Comparison of ENCODE assay signal across 14 cellular contexts in the genomic region with DNA sequence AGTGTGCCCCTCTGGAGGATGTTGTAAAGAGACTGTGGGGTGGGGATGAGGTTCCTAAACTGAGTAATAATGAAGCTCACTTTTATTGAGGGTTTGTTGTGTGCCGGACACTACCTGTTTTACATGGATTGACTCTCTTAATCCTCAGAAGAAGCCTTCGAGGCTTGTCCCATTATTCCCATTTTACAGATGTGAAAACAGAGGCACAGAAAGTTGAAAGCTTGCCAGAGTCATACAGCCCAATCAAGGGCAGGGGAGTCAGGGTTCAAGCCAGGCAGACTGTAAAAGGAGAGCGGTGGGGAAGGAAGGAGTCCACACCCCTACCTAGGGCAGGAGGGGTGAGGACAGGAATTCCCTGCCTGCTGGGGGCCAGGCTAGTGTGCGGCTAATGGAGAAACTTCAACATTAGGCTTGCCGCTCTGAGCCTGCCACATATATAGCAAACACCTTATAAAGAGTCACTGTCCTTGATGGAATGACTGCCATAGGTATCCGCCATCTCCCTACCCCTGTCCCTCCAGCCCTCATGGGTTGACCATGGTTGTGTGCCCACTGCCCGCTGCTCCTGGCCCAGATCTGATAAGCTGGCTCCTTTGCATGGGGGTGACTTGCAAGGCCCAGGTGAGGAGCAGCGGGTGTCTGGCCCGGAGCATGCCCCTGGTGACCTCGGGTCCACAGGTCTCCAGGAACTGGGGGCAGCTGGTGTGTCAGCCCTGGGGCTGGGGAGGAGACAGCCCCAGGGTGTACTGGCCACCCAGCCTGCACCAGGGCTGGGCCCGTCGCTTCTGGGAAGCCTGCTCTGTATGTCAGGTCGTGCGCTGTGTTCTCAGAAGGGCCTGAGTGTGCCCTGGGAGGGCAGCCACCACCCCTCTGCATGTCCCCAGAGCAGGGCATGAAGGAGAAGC. TPM values are rescaled to one million over a fixed set of nuclear protein-coding genes. Genes with fewer than 3 reads are reported as not detected.
A peak's percentile ranks its signal among the peaks of the same experiment; 100 is the strongest.
DNase-seq lines count a peak whose midpoint lies in the region; ATAC-seq and TF ChIP-seq lines count a peak whose summit lies in the region.
"Had no signal": no experiment of that assay in that cellular context is flagged by ENCODE, and none has a peak within 500 bp of the region (broad histone marks: within the 10 kb centered on the region; RNA-seq: fewer than 3 reads in every experiment).

No MANE protein-coding gene starts in this region.

- no peak overlapping the region for H3K4me2 ChIP-seq in neuronal stem cell (ENCODE audit: insufficient read depth, low read length, poor library complexity, severe bottlenecking)

- CTCF ChIA-PET in CD4-positive, alpha-beta T cell (lab: Charles Lee): interaction anchor here (1.5 kb wide), 1 partner anchor 86 kb away, joined by 4 read pairs; no protein-coding TSS in a partner anchor

- no peaks in the 10 kb centered on the region for H3K9me3 ChIP-seq in CD4-positive, alpha-beta T cell (ENCODE audit: control insufficient read depth, low read length)
- H3K9me3 ChIP-seq in neuronal stem cell (replicated peaks in 1 of 2; ENCODE audit: control insufficient read depth in 2 of 2, insufficient read depth in 1 of 2, low read depth in 1 of 2, low read length in 2 of 2): peaks cover 0 to 4% of the 10 kb centered on the region in 2 donors
- H3K9me3 ChIP-seq: thyroid gland had no signal

- peak overlapping the region; percentile 91 for H3K27ac Mint-ChIP-seq in CD4-positive, alpha-beta T cell
- peak overlapping the region; percentile 89 to 94 (median 91) for H3K27ac Mint-ChIP-seq in IgD-negative memory B cell
- H3K27ac Mint-ChIP-seq in central memory CD8-positive, alpha-beta T cell (ENCODE audit: low read depth): no peak overlapping the region
- H3K27ac Mint-ChIP-seq: progenitor cell of endocrine pancreas had no signal

- ATAC-seq in CD4-positive, alpha-beta T cell (ENCODE audit: poor library complexity): no peak
- ATAC-seq in central memory CD8-positive, alpha-beta T cell (replicated peaks; ENCODE audit: extremely low read depth, poor library complexity, severe bottlenecking): no peak
- ATAC-seq in GM21390 (IDR thresholded peaks at IDR 0.05; ENCODE audit: unreplicated experiment) (no peak), GM18519 (IDR thresholded peaks at IDR 0.05; ENCODE audit: low FRiP score, unreplicated experiment) (no peak)

- intact Hi-C loops in CD4-positive, alpha-beta T cell (cut with DNase I, micrococcal nuclease): no loop called here

- H2BK12ac ChIP-seq in neuronal stem cell (ENCODE audit: low read length): no peak overlapping the region

- no peak overlapping the region for H2AK5ac ChIP-seq in neuronal stem cell (ENCODE audit: low read depth, low read length)

- H3K4me1 Mint-ChIP-seq in CD4-positive, alpha-beta T cell (ENCODE audit: low read depth): peaks cover 52% of the 10 kb centered on the region
- H3K4me1 Mint-ChIP-seq in IgD-negative memory B cell: peaks cover 14 to 19% (median 18%) of the 10 kb centered on the region in 3 donors
- H3K4me1 Mint-ChIP-seq in central memory CD8-positive, alpha-beta T cell: peaks cover 30% of the 10 kb centered on the region

- no peak overlapping the region for H2BK5ac ChIP-seq in neuronal stem cell (ENCODE audit: low read length)

- H3K9ac ChIP-seq in neuronal stem cell (ENCODE audit: low read depth, low read length, poor library complexity): peak overlapping the region; percentile 60

- H2AFZ ChIP-seq in neuronal stem cell (ENCODE audit: low read length): no peak overlapping the region

- H2BK15ac ChIP-seq in neuronal stem cell (ENCODE audit: low read length): no peak overlapping the region

- WGBS in neuronal stem cell (ENCODE audit: extremely low coverage in 2 of 2, insufficient read length in 2 of 2, insufficient replicate concordance in 1 of 2), 2 donors: no CpG with 5 or more reads among the region's 14 CpGs

- H2BK120ac ChIP-seq in neuronal stem cell (ENCODE audit: low read depth, low read length): no peak overlapping the region

- POLR2A ChIA-PET in CD4-positive, alpha-beta T cell (lab: Charles Lee): interaction anchor here (0.6 to 4.2 kb wide), 12 partner anchors 11 to 163 kb away, joined by 3 to 76 read pairs (median 3); a partner anchor contains a TSS

- peak overlapping the region; percentile 4 for H4K8ac ChIP-seq in neuronal stem cell (ENCODE audit: low read depth, low read length)

- no peak overlapping the region for H3K23ac ChIP-seq in neuronal stem cell (ENCODE audit: low read depth, low read length, poor library complexity)

- H4K91ac ChIP-seq in neuronal stem cell (ENCODE audit: low read depth, low read length, poor library complexity): no peak overlapping the region

- peaks cover 17% of the 10 kb centered on the region for H3K79me1 ChIP-seq in neuronal stem cell (ENCODE audit: low read depth, low read length)

- no peaks in the 10 kb centered on the region for H3K9me3 Mint-ChIP-seq in CD4-positive, alpha-beta T cell
- no peaks in the 10 kb centered on the region for H3K9me3 Mint-ChIP-seq in IgD-negative memory B cell
- H3K9me3 Mint-ChIP-seq in central memory CD8-positive, alpha-beta T cell: no peaks in the 10 kb centered on the region

- H3K18ac ChIP-seq in neuronal stem cell (ENCODE audit: low read length): peak overlapping the region; percentile 0

- H3K4me3 ChIP-seq in neuronal stem cell (ENCODE audit: low read length in 2 of 2): no peak overlapping the region
- H3K4me3 ChIP-seq: GM12878, thyroid gland had no signal

- TF ChIP-seq CTCF in CD4-positive, alpha-beta T cell (IDR thresholded peaks at IDR 0.05): no peak

- H3K4me3 Mint-ChIP-seq in CD4-positive, alpha-beta T cell: no peak overlapping the region
- H3K4me3 Mint-ChIP-seq in IgD-negative memory B cell: peak overlapping the region in 2 of 4 donors; percentile 60 to 88
- peak overlapping the region; percentile 68 for H3K4me3 Mint-ChIP-seq in central memory CD8-positive, alpha-beta T cell

- no peaks in the 10 kb centered on the region for H3K27me3 Mint-ChIP-seq in CD4-positive, alpha-beta T cell
- H3K27me3 Mint-ChIP-seq in IgD-negative memory B cell: no peaks in the 10 kb centered on the region
- H3K27me3 Mint-ChIP-seq in central memory CD8-positive, alpha-beta T cell: no peaks in the 10 kb centered on the region
- H3K27me3 Mint-ChIP-seq: progenitor cell of endocrine pancreas had no signal

- no peaks in the 10 kb centered on the region for H3K27me3 ChIP-seq in CD4-positive, alpha-beta T cell (ENCODE audit: control insufficient read depth, insufficient read depth, low read length)
- no peaks in the 10 kb centered on the region for H3K27me3 ChIP-seq in neuronal stem cell (ENCODE audit: control insufficient read depth in 3 of 3, insufficient read depth in 3 of 3, low read depth in 1 of 3, low read length in 3 of 3)
- H3K27me3 ChIP-seq: thyroid gland had no signal

- H3K36me3 Mint-ChIP-seq in CD4-positive, alpha-beta T cell (ENCODE audit: low read depth): peaks cover 57% of the 10 kb centered on the region
- no peaks in the 10 kb centered on the region for H3K36me3 Mint-ChIP-seq in IgD-negative memory B cell
- peaks cover 28% of the 10 kb centered on the region for H3K36me3 Mint-ChIP-seq in central memory CD8-positive, alpha-beta T cell (ENCODE audit: insufficient read depth)

- no peaks in the 10 kb centered on the region for H3K4me1 ChIP-seq in neuronal stem cell (ENCODE audit: control insufficient read depth in 2 of 2, insufficient read depth in 1 of 2, low read depth in 1 of 2, low read length in 2 of 2)

- H3K36me3 ChIP-seq in neuronal stem cell (replicated peaks in 1 of 2; ENCODE audit: control insufficient read depth in 2 of 2, insufficient read depth in 2 of 2, low read length in 2 of 2): peaks cover 10 to 17% of the 10 kb centered on the region in 2 donors

- H3K27ac ChIP-seq in CD4-positive, alpha-beta T cell (ENCODE audit: low read depth, low read length): peak overlapping the region; percentile 80
- H3K27ac ChIP-seq in neuronal stem cell (replicated peaks; ENCODE audit: low read length): no peak overlapping the region
- H3K27ac ChIP-seq: thyroid gland had no signal

- no peak for DNase-seq in CD4-positive, alpha-beta T cell
- DNase-seq in central memory CD8-positive, alpha-beta T cell (ENCODE audit: low spot score in 2 of 2): no peak
- DNase-seq in neuronal stem cell (ENCODE audit: low spot score) (no peak), COLO829 (ENCODE audit: low spot score) (no peak), glomerular visceral epithelial cell (ENCODE audit: extremely low spot score) (no peak)
- DNase-seq: activated CD4-positive, alpha-beta T cell treated with anti-CD3 and anti-CD28 coated beads, Interleukin-2, amount 50 U/mL, for 4 hours; islet precursor cell; NCI-H748 treated with DMSO at 0.1 percent for 48 hours; thyroid gland had no signal

- peak overlapping the region; percentile 89 for H3K14ac ChIP-seq in neuronal stem cell (ENCODE audit: low read length)

- peak overlapping the region; percentile 53 for H3K4ac ChIP-seq in neuronal stem cell (ENCODE audit: low read length)

RNA-seq across cellular contexts. Expression of a gene that starts 12.2 kb away (rescaled TPM):
- 10 to 100 TPM; 39.7 to 42.3 TPM for total RNA-seq in CD4-positive, alpha-beta T cell
- polyA plus RNA-seq in IgD-negative memory B cell: 109 TPM
- polyA plus RNA-seq in neuronal stem cell (2013, experiment 1 of 2): 15.7 TPM
- 15.4 TPM for polyA plus RNA-seq in neuronal stem cell (2013, experiment 2 of 2)

RNA-seq across cellular contexts. Expression of a gene that starts 30.9 kb away (rescaled TPM):
- total RNA-seq in CD4-positive, alpha-beta T cell: 10 to 100 TPM in 1 of 2 experiments, 1 to 10 TPM in 1; 9.8 to 11.9 TPM
- polyA plus RNA-seq in IgD-negative memory B cell: 0.24 TPM
- 1.1 TPM for polyA plus RNA-seq in neuronal stem cell (2013, experiment 1 of 2)
- polyA plus RNA-seq in neuronal stem cell (2013, experiment 2 of 2): 0.91 TPM

RNA-seq across cellular contexts. Expression of a gene that starts 57.7 kb away (rescaled TPM):
- 10 to 100 TPM; 60.4 to 62.6 TPM for total RNA-seq in CD4-positive, alpha-beta T cell
- polyA plus RNA-seq in IgD-negative memory B cell: 49.0 TPM
- 63.7 TPM for polyA plus RNA-seq in neuronal stem cell (2013, experiment 1 of 2)
- polyA plus RNA-seq in neuronal stem cell (2013, experiment 2 of 2): 67.7 TPM
